Comparison of ENCODE assay signal across 25 cellular contexts in the genomic region with DNA sequence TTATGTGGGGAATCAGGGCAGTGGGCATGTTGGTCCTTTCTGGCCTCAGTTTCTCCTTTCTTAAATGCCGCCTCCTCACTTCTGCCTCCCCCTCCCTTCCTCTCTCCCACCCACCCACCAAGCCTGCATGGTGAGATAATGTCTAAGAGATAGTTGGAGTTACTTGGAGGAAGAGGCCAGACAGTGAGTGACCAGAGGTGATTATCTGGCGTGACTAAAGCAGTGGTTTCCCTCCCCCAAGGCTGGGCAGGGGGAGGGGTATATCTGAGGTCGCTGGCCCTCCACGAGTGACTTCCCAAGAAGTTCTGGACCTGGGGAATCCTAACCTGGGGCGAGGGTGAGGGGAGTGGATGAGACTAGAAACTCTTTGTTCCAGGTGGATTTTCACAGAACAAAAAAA. TPM values are rescaled to one million over a fixed set of nuclear protein-coding genes. Genes with fewer than 3 reads are reported as not detected.
"Had no signal": no experiment of that assay in that cellular context is flagged by ENCODE, and none has a peak within 500 bp of the region (broad histone marks: within the 10 kb centered on the region; RNA-seq: fewer than 3 reads in every experiment).

No MANE protein-coding gene starts in this region.

- H3K4me3 Mint-ChIP-seq: activated CD4-positive, alpha-beta T cell treated with anti-CD3 and anti-CD28 coated beads, Interleukin-2, amount 10 ng/mL, durations not matched to agents 7 days and 5 days; activated CD8-positive, alpha-beta T cell treated with anti-CD3 and anti-CD28 coated beads, Interleukin-2, amount 10 ng/mL, durations not matched to agents 7 days and 5 days; activated naive CD4-positive, alpha-beta T cell treated with anti-CD3 and anti-CD28 coated beads, Interleukin-2, amount 50 U/mL, for 24 hours; activated T-cell treated with anti-CD3 and anti-CD28 coated beads, Interleukin-2, amount 50 U/mL, for 24 hours; dendritic cell treated with granulocyte-macrophage colony-stimulating factor and Interleukin-4, amounts not matched to agents 40 ng/mL and 50 ng/mL, for 4 days; natural killer cell treated with Interleukin-12 subunit alpha and Interleukin-12 subunit beta and Interleukin-15 and Interleukin-18, amount 100 ng/mL, for 72 hours had no signal

- H3K9me3 Mint-ChIP-seq: activated CD4-positive, alpha-beta T cell treated with anti-CD3 and anti-CD28 coated beads, Interleukin-2, amount 10 ng/mL, durations not matched to agents 7 days and 5 days; activated naive CD4-positive, alpha-beta T cell treated with anti-CD3 and anti-CD28 coated beads, Interleukin-2, amount 50 U/mL, for 24 hours; activated T-cell treated with anti-CD3 and anti-CD28 coated beads, Interleukin-2, amount 50 U/mL, for 24 hours; dendritic cell treated with granulocyte-macrophage colony-stimulating factor and Interleukin-4, amounts not matched to agents 40 ng/mL and 50 ng/mL, for 4 days; natural killer cell treated with Interleukin-12 subunit alpha and Interleukin-12 subunit beta and Interleukin-15 and Interleukin-18, amount 100 ng/mL, for 72 hours; stimulated activated naive B cell treated with anti-CD40 and anti-IgM and Interleukin-4, amounts not matched to agents 10 μg/mL and 1 μg/mL and 100 μg/mL, for 72 hours had no signal

- H3K36me3 ChIP-seq: esophagus muscularis mucosa, gastroesophageal sphincter, heart right ventricle, sigmoid colon, spleen, thoracic aorta, upper lobe of right lung had no signal

- H3K27ac Mint-ChIP-seq: activated CD4-positive, alpha-beta T cell treated with anti-CD3 and anti-CD28 coated beads, Interleukin-2, amount 10 ng/mL, durations not matched to agents 7 days and 5 days; activated CD8-positive, alpha-beta T cell treated with anti-CD3 and anti-CD28 coated beads, Interleukin-2, amount 10 ng/mL, durations not matched to agents 7 days and 5 days; activated naive CD4-positive, alpha-beta T cell treated with anti-CD3 and anti-CD28 coated beads, Interleukin-2, amount 50 U/mL, for 24 hours; activated T-cell treated with anti-CD3 and anti-CD28 coated beads, Interleukin-2, amount 50 U/mL, for 24 hours; dendritic cell treated with granulocyte-macrophage colony-stimulating factor and Interleukin-4, amounts not matched to agents 40 ng/mL and 50 ng/mL, for 4 days; natural killer cell treated with Interleukin-12 subunit alpha and Interleukin-12 subunit beta and Interleukin-15 and Interleukin-18, amount 100 ng/mL, for 72 hours had no signal

- H3K27ac ChIP-seq: esophagus muscularis mucosa, gastroesophageal sphincter, heart right ventricle, sigmoid colon, spleen, thoracic aorta, upper lobe of right lung had no signal

- H3K9me3 ChIP-seq: esophagus muscularis mucosa, gastroesophageal sphincter, heart right ventricle, sigmoid colon, spleen, thoracic aorta, upper lobe of right lung had no signal

- H3K4me3 ChIP-seq: gastroesophageal sphincter, heart right ventricle, sigmoid colon, upper lobe of right lung had no signal

- H3K36me3 Mint-ChIP-seq: activated naive CD4-positive, alpha-beta T cell treated with anti-CD3 and anti-CD28 coated beads, Interleukin-2, amount 50 U/mL, for 24 hours; natural killer cell treated with Interleukin-12 subunit alpha and Interleukin-12 subunit beta and Interleukin-15 and Interleukin-18, amount 100 ng/mL, for 72 hours; stimulated activated naive B cell treated with anti-CD40 and anti-IgM and Interleukin-4, amounts not matched to agents 10 μg/mL and 1 μg/mL and 100 μg/mL, for 72 hours had no signal

- DNase-seq: activated CD4-positive, alpha-beta T cell treated with anti-CD3 and anti-CD28 coated beads, Interleukin-2, amount 10 ng/mL, durations not matched to agents 7 days and 5 days; activated CD8-positive, alpha-beta T cell treated with anti-CD3 and anti-CD28 coated beads, Interleukin-2, amount 10 ng/mL, durations not matched to agents 7 days and 5 days; activated T-cell treated with anti-CD3 and anti-CD28 coated beads, Interleukin-2, amount 50 U/mL, for 24 hours; effector CD8-positive, alpha-beta T cell; heart right ventricle; left cardiac atrium; nucleus accumbens; sigmoid colon; spleen; stimulated activated naive B cell treated with anti-CD40 and anti-IgM and Interleukin-4, amounts not matched to agents 10 μg/mL and 1 μg/mL and 100 μg/mL, for 72 hours; upper lobe of right lung had no signal

- FAIRE-seq: endothelial cell of umbilical vein, TTC549 had no signal

RNA-seq across cellular contexts. Expression of a gene that starts 31.6 kb away (rescaled TPM):
- total RNA-seq: activated CD4-positive, alpha-beta T cell treated with anti-CD3 and anti-CD28 coated beads, Interleukin-2, amount 10 ng/mL, durations not matched to agents 7 days and 5 days; activated CD8-positive, alpha-beta T cell treated with anti-CD3 and anti-CD28 coated beads, Interleukin-2, amount 10 ng/mL, durations not matched to agents 7 days and 5 days; chondrocyte; endothelial cell of umbilical vein; esophagus muscularis mucosa; gastroesophageal sphincter; left cardiac atrium; lower leg skin; mesenteric fat pad; natural killer cell treated with Interleukin-12 subunit alpha and Interleukin-12 subunit beta and Interleukin-15 and Interleukin-18, amount 100 ng/mL, for 72 hours; renal cortical epithelial cell; sigmoid colon; spleen; T-helper 2 cell treated with Interferon-gamma antibody and Interleukin-4, amounts not matched to agents 100 ng/mL and 5 ng/mL, for 36 hours; thoracic aorta; upper lobe of right lung had no signal
- polyA plus RNA-seq: adipose tissue, heart right ventricle, spleen had no signal
